8 cellular contexts compared by ENCODE assay signal in genomic region chr2:202911513-202912341, GRCh38. TPM values are rescaled to one million over a fixed set of nuclear protein-coding genes. Genes with fewer than 3 reads are reported as not detected.
DNase-seq lines count a peak whose midpoint lies in the region; ATAC-seq, FAIRE-seq and TF ChIP-seq lines count a peak whose summit lies in the region.

A gene with protein sequence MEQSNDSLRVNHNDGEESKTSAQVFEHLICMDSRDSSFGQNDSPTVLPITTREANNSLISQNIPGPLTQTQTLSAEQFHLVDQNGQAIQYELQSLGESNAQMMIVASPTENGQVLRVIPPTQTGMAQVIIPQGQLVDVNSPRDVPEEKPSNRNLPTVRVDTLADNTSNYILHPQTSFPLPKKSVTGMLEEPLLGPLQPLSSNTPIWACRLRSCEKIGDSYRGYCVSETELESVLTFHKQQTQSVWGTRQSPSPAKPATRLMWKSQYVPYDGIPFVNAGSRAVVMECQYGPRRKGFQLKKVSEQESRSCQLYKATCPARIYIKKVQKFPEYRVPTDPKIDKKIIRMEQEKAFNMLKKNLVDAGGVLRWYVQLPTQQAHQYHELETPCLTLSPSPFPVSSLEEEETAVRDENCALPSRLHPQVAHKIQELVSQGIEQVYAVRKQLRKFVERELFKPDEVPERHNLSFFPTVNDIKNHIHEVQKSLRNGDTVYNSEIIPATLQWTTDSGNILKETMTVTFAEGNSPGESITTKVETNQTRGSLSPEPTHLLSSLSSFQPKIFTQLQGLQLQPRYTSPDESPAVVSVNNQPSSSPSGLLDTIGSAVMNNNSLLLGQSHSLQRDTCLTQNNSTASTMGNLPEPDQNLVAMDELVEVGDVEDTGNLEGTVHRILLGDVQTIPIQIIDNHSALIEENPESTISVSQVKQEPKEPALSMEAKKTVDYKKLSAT (plus strand): TSS chr2:202912275. CDS start chr2:202941903, 29,628 bp downstream.
Gene WDR12, minus strand, starts transcription at chr2:202911673. Its CDS starts 197 bp downstream, at chr2:202911476.

- peaks cover 41% of the 10 kb centered on the region for H3K4me1 Mint-ChIP-seq in activated naive CD8-positive, alpha-beta T cell treated with anti-CD3 and anti-CD28 coated beads, Interleukin-2, amount 50 U/mL, for 24 hours

- TF ChIP-seq CTCF in GM12875 (IDR thresholded peaks at IDR 0.05; ENCODE audit: borderline replicate concordance, insufficient read depth, low read depth, low read length) = no peak
- TF ChIP-seq CTCF in SU-DHL-6 (IDR thresholded peaks at IDR 0.05; ENCODE audit: insufficient read depth, low read length, poor library complexity, severe bottlenecking) = no peak
- TF ChIP-seq CTCF in cardiac muscle cell (IDR thresholded peaks at IDR 0.05; ENCODE audit: low read depth, low read length) = no peak
- TF ChIP-seq CTCF in pancreas (IDR thresholded peaks at IDR 0.05) = no peak
- peak in 1 of 6 experiments; percentile 9 for TF ChIP-seq CTCF in thyroid gland (IDR thresholded peaks at IDR 0.05)

- H3K9me3 Mint-ChIP-seq in activated naive CD8-positive, alpha-beta T cell treated with anti-CD3 and anti-CD28 coated beads, Interleukin-2, amount 50 U/mL, for 24 hours = no peaks in the 10 kb centered on the region

- peaks cover 9% of the 10 kb centered on the region for H3K4me1 ChIP-seq in cardiac muscle cell (ENCODE audit: low read depth)
- peaks cover 5 to 14% (median 9%) of the 10 kb centered on the region in 3 donors for H3K4me1 ChIP-seq in pancreas
- H3K4me1 ChIP-seq in thyroid gland = peaks cover 6 to 10% of the 10 kb centered on the region in 2 donors

- peak within 1 kb of the TSS; percentile 99 for H2AFZ ChIP-seq in SU-DHL-6 (ENCODE audit: low read depth, low read length, severe bottlenecking)

- ATAC-seq in HG02763 (IDR thresholded peaks at IDR 0.05; ENCODE audit: unreplicated experiment) (peak; percentile 76), pancreas (peak; percentile 92 to 98 (median 96))
- peak; percentile 86 for ATAC-seq in activated naive CD8-positive, alpha-beta T cell treated with anti-CD3 and anti-CD28 coated beads, Interleukin-2, amount 50 U/mL, for 24 hours

- H3K36me3 Mint-ChIP-seq in activated naive CD8-positive, alpha-beta T cell treated with anti-CD3 and anti-CD28 coated beads, Interleukin-2, amount 50 U/mL, for 24 hours (ENCODE audit: low read depth) = peaks cover 18% of the 10 kb centered on the region

- peak within 1 kb of the TSS; percentile 99 for H3K4me3 Mint-ChIP-seq in activated naive CD8-positive, alpha-beta T cell treated with anti-CD3 and anti-CD28 coated beads, Interleukin-2, amount 50 U/mL, for 24 hours

- intact Hi-C loops in pancreas (cut with DNase I) = no loop called here
- intact Hi-C loops in thyroid gland (cut with DNase I) = no loop called here

- H3K27ac Mint-ChIP-seq in activated naive CD8-positive, alpha-beta T cell treated with anti-CD3 and anti-CD28 coated beads, Interleukin-2, amount 50 U/mL, for 24 hours = peak within 1 kb of the TSS; percentile 97

- H3K4me3 ChIP-seq in GM12875 (ENCODE audit: low read depth, low read length) (peak within 1 kb of the TSS; percentile 58), SU-DHL-6 (ENCODE audit: insufficient read depth, low read length, poor library complexity, severe bottlenecking) (peak within 1 kb of the TSS; percentile 100), cardiac muscle cell (peak within 1 kb of the TSS; percentile 91), pancreas (peak within 1 kb of the TSS; percentile 33 to 71 (median 64)), thyroid gland (replicated peaks in 1 of 3) (peak within 1 kb of the TSS; percentile 7 to 58 (median 40))

- peak in 1 of 2 donors; percentile 65 for TF ChIP-seq POLR2A in thyroid gland (IDR thresholded peaks at IDR 0.05)

- H3K9me3 ChIP-seq in SU-DHL-6 (ENCODE audit: insufficient read depth, low read length) (no peaks in the 10 kb centered on the region), cardiac muscle cell (ENCODE audit: low read depth) (no peaks in the 10 kb centered on the region), pancreas (no peaks in the 10 kb centered on the region), thyroid gland (no peaks in the 10 kb centered on the region)

- H3K27me3 ChIP-seq in SU-DHL-6 (ENCODE audit: low read length) (no peaks in the 10 kb centered on the region), cardiac muscle cell (no peaks in the 10 kb centered on the region), pancreas (no peaks in the 10 kb centered on the region), thyroid gland (no peaks in the 10 kb centered on the region)

- 0% methylated on average over 39 of the region's 39 CpGs for WGBS in pancreas, 2 donors
- WGBS in thyroid gland, 2 donors = 0 to 1% methylated on average over 38 to 39 of the region's 39 CpGs

- peak within 1 kb of the TSS; percentile 90 for H3K9ac ChIP-seq in SU-DHL-6 (ENCODE audit: low read length)

- DNase-seq in NCI-H1417 (lab: John Stamatoyannopoulos, UW) = peak; percentile 85 to 99 (median 98)
- DNase-seq in activated naive CD8-positive, alpha-beta T cell treated with anti-CD3 and anti-CD28 coated beads, Interleukin-2, amount 50 U/mL, for 24 hours = peak; percentile 91
- DNase-seq in cardiac muscle cell (ENCODE audit: low read depth in 1 of 2, low spot score in 1 of 2) = peak; percentile 96
- peak; percentile 87 to 96 (median 92) for DNase-seq in pancreas
- DNase-seq in thyroid gland = peak; percentile 95

- 0 out of 2 replicates have a peak, but pooled peaks cover 2% of the 10 kb centered on the region for H3F3A ChIP-seq in SU-DHL-6 (ENCODE audit: insufficient read depth)

- H3K36me3 ChIP-seq in SU-DHL-6 (ENCODE audit: low read length) = peaks cover 6% of the 10 kb centered on the region; the same call in 1 of the 2 replicates
- no peaks in the 10 kb centered on the region for H3K36me3 ChIP-seq in cardiac muscle cell
- no peaks in the 10 kb centered on the region for H3K36me3 ChIP-seq in pancreas
- no peaks in the 10 kb centered on the region for H3K36me3 ChIP-seq in thyroid gland

- no peaks in the 10 kb centered on the region for H4K20me1 ChIP-seq in SU-DHL-6 (ENCODE audit: low read depth, low read length)

- no peaks in the 10 kb centered on the region for H3K9me2 ChIP-seq in SU-DHL-6 (replicated peaks; ENCODE audit: insufficient read depth, low read length)

- FAIRE-seq in pancreas (lab: Jason Lieb, UNC) = no peak

- no peaks in the 10 kb centered on the region for H3K27me3 Mint-ChIP-seq in activated naive CD8-positive, alpha-beta T cell treated with anti-CD3 and anti-CD28 coated beads, Interleukin-2, amount 50 U/mL, for 24 hours

- peak within 1 kb of the TSS; percentile 91 for H3K27ac ChIP-seq in SU-DHL-6 (ENCODE audit: low read depth, low read length)
- peak within 1 kb of the TSS; percentile 76 for H3K27ac ChIP-seq in cardiac muscle cell
- H3K27ac ChIP-seq in pancreas = peak within 1 kb of the TSS; percentile 58 to 81 (median 72)
- H3K27ac ChIP-seq in thyroid gland = peak within 1 kb of the TSS; percentile 54 to 94 (median 89)

- peaks cover 44% of the 10 kb centered on the region for H3K79me2 ChIP-seq in SU-DHL-6 (ENCODE audit: insufficient read depth, low read length)

- peak within 1 kb of the TSS; percentile 100 for H3K4me2 ChIP-seq in SU-DHL-6 (ENCODE audit: low read depth, low read length, poor library complexity, severe bottlenecking)

RNA-seq across cellular contexts. Expression of the first gene that starts in this region (rescaled TPM):
- total RNA-seq in cardiac muscle cell (12.6 and 16.2 TPM in 2 replicates), pancreas (1 to 10 TPM; 2.1 to 5.7 (median 4.9) TPM), thyroid gland (10 to 100 TPM; 24.7 to 56.3 (median 36.4) TPM)
- polyA plus RNA-seq in cardiac muscle cell (8.6 and 16.2 TPM in 2 replicates), pancreas (1 to 10 TPM; 1.3 to 4.0 TPM)

RNA-seq across cellular contexts. Expression of gene WDR12, which starts in this region (rescaled TPM):
- 24.0 and 37.4 TPM in 2 replicates for total RNA-seq in cardiac muscle cell
- polyA plus RNA-seq in cardiac muscle cell = 76.3 and 103 TPM in 2 replicates
- total RNA-seq in pancreas = 10 to 100 TPM in 4 of 6 donors, 1 to 10 TPM in 2; 5.4 to 17.5 (median 14.9) TPM
- 10 to 100 TPM; 10.7 to 15.0 TPM for polyA plus RNA-seq in pancreas
- total RNA-seq in thyroid gland = 10 to 100 TPM in 1 of 4 donors, 1 to 10 TPM in 3; 7.2 to 12.1 (median 7.7) TPM

Comparison
In these comparisons a context has a peak if more than half of its experiments do, and no peak if none do; other contexts are left out.
1. Peak in every context shown above with its lines: DNase-seq, ATAC-seq, H3K4me3 ChIP-seq and H3K27ac ChIP-seq.
2. H3K4me3 ChIP-seq: peak in every context shown above with its lines; median percentile 100 in SU-DHL-6; 91 in cardiac muscle cell; 64 in pancreas; 58 in GM12875; 40 in thyroid gland.